Comparison of ENCODE assay signal across 8 cellular contexts in the genomic region with DNA sequence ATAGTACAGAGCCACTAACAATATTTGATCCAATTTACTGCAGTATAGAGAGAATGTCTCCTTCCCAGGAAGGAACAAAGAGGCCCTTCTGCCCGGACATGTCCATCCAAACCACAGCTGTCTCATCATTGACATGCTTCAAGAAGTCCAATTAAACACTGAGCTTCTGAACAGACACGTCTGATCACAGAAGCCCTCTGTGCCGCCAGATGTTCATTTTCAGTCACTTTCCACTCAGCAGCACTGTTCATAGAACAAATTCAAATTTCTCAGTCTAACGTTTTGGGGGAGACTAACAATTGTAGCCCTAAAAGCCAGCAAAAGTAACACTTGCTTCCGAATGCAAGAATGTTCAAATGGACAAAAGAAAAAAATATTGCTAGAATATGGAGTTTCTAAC. TPM values are rescaled to one million over a fixed set of nuclear protein-coding genes. Genes with fewer than 3 reads are reported as not detected.
DNase-seq lines count a peak whose midpoint lies in the region; ATAC-seq and TF ChIP-seq lines count a peak whose summit lies in the region.

No MANE protein-coding gene starts in this region.

- H3K9me3 Mint-ChIP-seq in activated naive CD4-positive, alpha-beta T cell treated with anti-CD3 and anti-CD28 coated beads, Interleukin-2, amount 10 ng/mL, durations not matched to agents 7 days and 5 days, result no peaks in the 10 kb centered on the region
- no peaks in the 10 kb centered on the region for H3K9me3 Mint-ChIP-seq in stimulated activated memory B cell treated with anti-CD40 and anti-IgM and Interleukin-4, amounts not matched to agents 10 μg/mL and 1 μg/mL and 100 μg/mL, for 72 hours

- TF ChIP-seq CTCF in WI38 (IDR thresholded peaks at IDR 0.05; ENCODE audit: low read depth, low read length) (no peak), hepatocyte (IDR thresholded peaks at IDR 0.05; ENCODE audit: poor library complexity) (no peak)

- H3K27ac Mint-ChIP-seq in activated naive CD4-positive, alpha-beta T cell treated with anti-CD3 and anti-CD28 coated beads, Interleukin-2, amount 10 ng/mL, durations not matched to agents 7 days and 5 days, result peak overlapping the region; percentile 99
- peak overlapping the region; percentile 94 for H3K27ac Mint-ChIP-seq in stimulated activated memory B cell treated with anti-CD40 and anti-IgM and Interleukin-4, amounts not matched to agents 10 μg/mL and 1 μg/mL and 100 μg/mL, for 72 hours

- H3K27me3 Mint-ChIP-seq in activated naive CD4-positive, alpha-beta T cell treated with anti-CD3 and anti-CD28 coated beads, Interleukin-2, amount 10 ng/mL, durations not matched to agents 7 days and 5 days, result no peaks in the 10 kb centered on the region
- no peaks in the 10 kb centered on the region for H3K27me3 Mint-ChIP-seq in stimulated activated memory B cell treated with anti-CD40 and anti-IgM and Interleukin-4, amounts not matched to agents 10 μg/mL and 1 μg/mL and 100 μg/mL, for 72 hours

- H3K9me3 ChIP-seq in hepatocyte (ENCODE audit: low read depth), result no peaks in the 10 kb centered on the region

- DNase-seq in activated naive CD4-positive, alpha-beta T cell treated with anti-CD3 and anti-CD28 coated beads, Interleukin-2, amount 10 ng/mL, durations not matched to agents 7 days and 5 days, result no peak
- DNase-seq in activated naive CD4-positive, alpha-beta T cell treated with Interleukin-2 at 50 U/mL for 16 hours, result no peak
- DNase-seq in hepatocyte (ENCODE audit: low spot score) (no peak), HK-2 (ENCODE audit: unreplicated experiment) (no peak), SIG-M5 (lab: John Stamatoyannopoulos, UW) (no peak), UCSD-AML1 (lab: John Stamatoyannopoulos, UW; ENCODE audit: unreplicated experiment) (no peak)

- peaks cover 7% of the 10 kb centered on the region for H4K20me1 ChIP-seq in hepatocyte (ENCODE audit: insufficient read depth, poor library complexity, severe bottlenecking)

- H3K9me2 ChIP-seq in hepatocyte (replicated peaks; ENCODE audit: insufficient read depth), result no peaks in the 10 kb centered on the region

- H3K36me3 Mint-ChIP-seq in activated naive CD4-positive, alpha-beta T cell treated with anti-CD3 and anti-CD28 coated beads, Interleukin-2, amount 10 ng/mL, durations not matched to agents 7 days and 5 days, result peaks cover 32% of the 10 kb centered on the region
- peaks cover 5% of the 10 kb centered on the region for H3K36me3 Mint-ChIP-seq in stimulated activated memory B cell treated with anti-CD40 and anti-IgM and Interleukin-4, amounts not matched to agents 10 μg/mL and 1 μg/mL and 100 μg/mL, for 72 hours

- no peaks in the 10 kb centered on the region for H3K36me3 ChIP-seq in hepatocyte (replicated peaks; ENCODE audit: insufficient read depth, low read depth)

- peak overlapping the region; percentile 8 for H3K4me3 Mint-ChIP-seq in activated naive CD4-positive, alpha-beta T cell treated with anti-CD3 and anti-CD28 coated beads, Interleukin-2, amount 10 ng/mL, durations not matched to agents 7 days and 5 days
- peak overlapping the region; percentile 78 for H3K4me3 Mint-ChIP-seq in stimulated activated memory B cell treated with anti-CD40 and anti-IgM and Interleukin-4, amounts not matched to agents 10 μg/mL and 1 μg/mL and 100 μg/mL, for 72 hours

- no peak for ATAC-seq in stimulated activated memory B cell treated with anti-CD40 and anti-IgM and Interleukin-4, amounts not matched to agents 10 μg/mL and 1 μg/mL and 100 μg/mL, for 72 hours

- H3K79me2 ChIP-seq in hepatocyte, result peaks cover 95% of the 10 kb centered on the region

- no peak overlapping the region for H3K4me2 ChIP-seq in hepatocyte

- H3K4me3 ChIP-seq in WI38 (ENCODE audit: low read depth, low read length) (0 out of 2 replicates have a peak overlapping the region, but pooled peaks have one; percentile 9), hepatocyte (no peak overlapping the region)

- CTCF ChIA-PET in activated naive CD4-positive, alpha-beta T cell treated with anti-CD3 and anti-CD28 coated beads, Interleukin-2, amount 10 ng/mL, durations not matched to agents 7 days and 5 days (lab: Charles Lee), result interaction anchor here (1.4 to 1.8 kb wide), 2 partner anchors 11 to 286 kb away, joined by 3 to 7 read pairs; no protein-coding TSS in a partner anchor

- peaks cover 19% of the 10 kb centered on the region for H3K4me1 ChIP-seq in hepatocyte (ENCODE audit: insufficient read depth)

- 64% methylated on average over 5 of the region's 5 CpGs for WGBS in hepatocyte (ENCODE audit: low lambda C conversion rate, missing lambda C conversion rate)

- peak overlapping the region; percentile 86 for H3K27ac ChIP-seq in hepatocyte

- H2AFZ ChIP-seq in hepatocyte, result no peak overlapping the region

- peaks cover 53% of the 10 kb centered on the region for H3K4me1 Mint-ChIP-seq in activated naive CD4-positive, alpha-beta T cell treated with anti-CD3 and anti-CD28 coated beads, Interleukin-2, amount 10 ng/mL, durations not matched to agents 7 days and 5 days
- peaks cover 62% of the 10 kb centered on the region for H3K4me1 Mint-ChIP-seq in stimulated activated memory B cell treated with anti-CD40 and anti-IgM and Interleukin-4, amounts not matched to agents 10 μg/mL and 1 μg/mL and 100 μg/mL, for 72 hours

- H3K27me3 ChIP-seq in hepatocyte, result no peaks in the 10 kb centered on the region

RNA-seq across cellular contexts. Expression of a gene that starts 15.3 kb away (rescaled TPM):
- total RNA-seq in hepatocyte, result 38.0 and 40.3 TPM in 2 replicates
- 34.1 and 34.9 TPM in 2 replicates for polyA plus RNA-seq in hepatocyte

RNA-seq across cellular contexts. Expression of a gene that starts 39.1 kb away (rescaled TPM):
- 48.7 and 59.4 TPM in 2 replicates for total RNA-seq in hepatocyte
- 58.5 and 59.4 TPM in 2 replicates for polyA plus RNA-seq in hepatocyte
